ENCODE assay signal across 9 cellular contexts in the genomic region with DNA sequence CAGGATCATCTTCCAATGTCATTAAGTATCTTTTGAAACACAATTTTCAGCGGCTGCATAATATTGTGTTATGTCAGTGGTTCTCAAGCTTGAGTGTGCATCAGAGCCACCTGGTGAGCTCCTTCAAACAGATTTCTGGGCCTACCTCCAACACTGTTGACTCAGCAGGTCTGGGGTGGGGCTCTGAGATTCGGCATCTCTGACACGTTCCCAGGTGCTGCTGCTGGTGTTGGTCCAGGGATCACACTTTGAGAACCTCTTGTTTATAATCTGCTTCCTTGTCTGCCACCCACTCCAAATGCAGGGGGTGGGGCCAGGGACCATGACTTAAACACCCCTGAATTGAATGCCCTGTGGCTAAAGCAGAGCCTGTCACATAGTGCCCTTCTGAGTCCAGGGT.
DNase-seq lines count a peak whose midpoint lies in the region; ATAC-seq and TF ChIP-seq lines count a peak whose summit lies in the region.
"Had no signal": no experiment of that assay in that cellular context is flagged by ENCODE, and none has a peak within 500 bp of the region (broad histone marks: within the 10 kb centered on the region; RNA-seq: fewer than 3 reads in every experiment).

No MANE protein-coding gene starts in this region.

- no peak overlapping the region for H3K27ac ChIP-seq in upper lobe of right lung

- intact Hi-C loops in upper lobe of right lung (cut with DNase I): no loop called here

- peaks cover 10% of the 10 kb centered on the region for H3K27me3 ChIP-seq in upper lobe of right lung

- no peaks in the 10 kb centered on the region for H3K4me1 ChIP-seq in upper lobe of right lung

- H3K4me3 ChIP-seq in epithelial cell of esophagus (ENCODE audit: low read length) (no peak overlapping the region), upper lobe of right lung (no peak overlapping the region)

- no peaks in the 10 kb centered on the region for H3K9me3 ChIP-seq in upper lobe of right lung

- TF ChIP-seq CTCF in epithelial cell of esophagus (IDR thresholded peaks at IDR 0.05; ENCODE audit: insufficient read depth, low read depth, low read length, missing control alignments): no peak
- TF ChIP-seq CTCF in upper lobe of right lung (IDR thresholded peaks at IDR 0.05): no peak

- peak; percentile 21 for DNase-seq in NCI-H748 (lab: John Stamatoyannopoulos, UW; ENCODE audit: unreplicated experiment)
- no peak for DNase-seq in NCI-H748 treated with DMSO at 0.1 percent for 48 hours (lab: John Stamatoyannopoulos, UW)
- peak; percentile 72 for DNase-seq in NCI-H345 (lab: John Stamatoyannopoulos, UW)
- DNase-seq in epithelial cell of esophagus (ENCODE audit: low read depth): peak; percentile 96
- peak; percentile 70 for DNase-seq in upper lobe of right lung
- DNase-seq: stimulated activated CD4-positive, alpha-beta T cell treated with anti-CD3 and anti-CD28 coated beads, Interleukin-4, amount 100 ng/mL, for 4 hours had no signal

- no peaks in the 10 kb centered on the region for H3K36me3 ChIP-seq in upper lobe of right lung

- peak; percentile 90 for ATAC-seq in upper lobe of right lung
- no peak for ATAC-seq in HG03378 (IDR thresholded peaks at IDR 0.05; ENCODE audit: unreplicated experiment)
- ATAC-seq in HG02885 (IDR thresholded peaks at IDR 0.05; ENCODE audit: poor library complexity, unreplicated experiment): no peak
- ATAC-seq in GM21390 (IDR thresholded peaks at IDR 0.05; ENCODE audit: unreplicated experiment): no peak
